8 cellular contexts compared by ENCODE assay signal in genomic region chr12:49109631-49110172, GRCh38.
A peak's percentile ranks its signal among the peaks of the same experiment; 100 is the strongest.
DNase-seq lines count a peak whose midpoint lies in the region; ATAC-seq and TF ChIP-seq lines count a peak whose summit lies in the region.

No MANE protein-coding gene starts in this region.

- no peak for DNase-seq in NT2/D1 (ENCODE audit: low read depth, low spot score)
- no peak for DNase-seq in effector memory CD4-positive, alpha-beta T cell
- DNase-seq in nephron progenitor cell: no peak
- no peak for DNase-seq in nucleus accumbens (lab: John Stamatoyannopoulos, UW)
- no peak for DNase-seq in NCI-H2029 treated with DMSO at 0.1 percent for 48 hours (lab: John Stamatoyannopoulos, UW)

- H3K9me3 Mint-ChIP-seq in nephron progenitor cell: peaks cover 27% of the 10 kb centered on the region

- H3K27ac ChIP-seq in BLaER1: peak overlapping the region; percentile 57
- peak overlapping the region; percentile 92 for H3K27ac ChIP-seq in effector memory CD4-positive, alpha-beta T cell (ENCODE audit: insufficient read depth, low read length, poor library complexity, severe bottlenecking)

- H3K4me3 ChIP-seq in BLaER1 (peak overlapping the region; percentile 100), NT2/D1 (ENCODE audit: insufficient read length, low read depth) (peak overlapping the region; percentile 89)
- H3K4me3 ChIP-seq in effector memory CD4-positive, alpha-beta T cell (ENCODE audit: insufficient read depth, low read depth, low read length, poor library complexity, severe bottlenecking): peak overlapping the region; percentile 99

- H4K20me1 ChIP-seq in BLaER1: peaks cover 52% of the 10 kb centered on the region

- ATAC-seq in HG03378 (IDR thresholded peaks at IDR 0.05; ENCODE audit: unreplicated experiment): no peak
- no peak for ATAC-seq in GM19467 (IDR thresholded peaks at IDR 0.05; ENCODE audit: unreplicated experiment)

- H3K4me1 ChIP-seq in BLaER1 (peaks cover 62% of the 10 kb centered on the region), NT2/D1 (ENCODE audit: insufficient read depth, insufficient read length) (peaks cover 6% of the 10 kb centered on the region)
- H3K4me1 ChIP-seq in effector memory CD4-positive, alpha-beta T cell (ENCODE audit: control insufficient read depth, insufficient read depth, low read length, poor library complexity, severe bottlenecking): peaks cover 20% of the 10 kb centered on the region

- no peaks in the 10 kb centered on the region for H3K36me3 Mint-ChIP-seq in nephron progenitor cell (ENCODE audit: low read depth)

- H3K4me1 Mint-ChIP-seq in nephron progenitor cell: peaks cover 38% of the 10 kb centered on the region

- H3K27ac Mint-ChIP-seq in nephron progenitor cell: peak overlapping the region; percentile 86

- H3K27me3 ChIP-seq in BLaER1 (no peaks in the 10 kb centered on the region), NT2/D1 (ENCODE audit: insufficient read depth, insufficient read length) (no peaks in the 10 kb centered on the region)
- H3K27me3 ChIP-seq in effector memory CD4-positive, alpha-beta T cell (replicated peaks; ENCODE audit: control insufficient read depth, insufficient read depth, low read length, poor library complexity, severe bottlenecking): no peaks in the 10 kb centered on the region

- H3K36me3 ChIP-seq in BLaER1 (peaks cover 22% of the 10 kb centered on the region), NT2/D1 (ENCODE audit: insufficient read depth, insufficient read length, low read length) (peaks cover 21% of the 10 kb centered on the region)
- H3K36me3 ChIP-seq in effector memory CD4-positive, alpha-beta T cell (ENCODE audit: control insufficient read depth, insufficient read depth, low read length): peaks cover 29% of the 10 kb centered on the region

- peak overlapping the region; percentile 95 for H3K4me3 Mint-ChIP-seq in nephron progenitor cell

- H3K9me3 ChIP-seq in BLaER1: peaks cover 10% of the 10 kb centered on the region
- peaks cover 11% of the 10 kb centered on the region; the same call in 1 of the 2 replicates for H3K9me3 ChIP-seq in NT2/D1 (ENCODE audit: insufficient read depth, low read length)
- H3K9me3 ChIP-seq in effector memory CD4-positive, alpha-beta T cell (ENCODE audit: control insufficient read depth, low read length): no peaks in the 10 kb centered on the region

- no peak for TF ChIP-seq CTCF in nephron progenitor cell (IDR thresholded peaks at IDR 0.05)

- H3K27me3 Mint-ChIP-seq in nephron progenitor cell (ENCODE audit: low read depth, poor library complexity): peaks cover 4% of the 10 kb centered on the region

- H3K9ac ChIP-seq in BLaER1 (peak overlapping the region; percentile 98), NT2/D1 (ENCODE audit: insufficient read length, low read depth) (peak overlapping the region; percentile 77)

- peak overlapping the region; percentile 96 for H3K4me2 ChIP-seq in BLaER1
